1 cellular context compared by ENCODE assay signal in the genomic region with DNA sequence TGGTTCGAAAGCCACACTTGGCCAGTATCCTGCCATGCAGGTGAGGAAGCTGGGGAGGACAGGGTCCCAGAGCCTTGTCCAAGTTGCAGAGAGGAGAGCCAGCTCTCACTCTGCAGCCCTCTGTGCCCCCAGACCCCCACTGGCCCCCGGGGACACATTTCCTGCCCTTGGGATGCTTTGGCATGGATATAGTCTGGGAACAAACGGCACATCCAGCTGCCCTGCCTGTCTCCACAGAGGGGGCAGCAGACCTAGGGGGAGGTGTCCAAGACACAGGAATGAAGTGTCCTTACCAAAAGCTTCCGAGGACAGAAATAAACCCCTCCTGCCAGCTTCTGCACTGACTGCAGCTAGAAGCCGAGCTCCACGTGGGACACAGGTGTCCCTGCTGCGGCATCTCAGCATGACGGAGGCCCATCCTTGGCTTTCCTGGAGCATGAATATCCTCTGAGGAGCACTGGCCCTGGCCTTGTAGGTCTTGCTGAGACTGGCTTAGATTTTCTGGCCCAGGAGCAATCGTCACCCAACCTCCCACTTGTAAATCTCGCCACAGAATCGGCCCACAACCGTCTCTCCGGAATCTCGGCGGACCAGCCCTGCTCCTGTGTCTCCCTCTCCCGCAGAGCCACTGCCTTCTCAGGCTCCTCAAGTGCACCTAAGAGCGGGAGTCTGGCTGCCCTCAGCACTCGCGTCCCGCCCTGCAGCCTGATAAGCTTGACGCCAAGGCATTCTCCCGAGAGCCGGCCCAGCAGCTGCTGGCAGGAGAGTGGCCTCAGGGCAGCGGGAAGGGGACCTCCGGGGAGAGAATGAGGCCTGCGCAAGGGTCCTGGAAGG.
TF ChIP-seq lines count a peak whose summit lies in the region.

No MANE protein-coding gene starts in this region.

TF ChIP-seq in neural cell, 6 proteins besides CTCF, POLR2A, EP300 and RAD21 (continued from another document):
- TF ChIP-seq, protein P1, sequence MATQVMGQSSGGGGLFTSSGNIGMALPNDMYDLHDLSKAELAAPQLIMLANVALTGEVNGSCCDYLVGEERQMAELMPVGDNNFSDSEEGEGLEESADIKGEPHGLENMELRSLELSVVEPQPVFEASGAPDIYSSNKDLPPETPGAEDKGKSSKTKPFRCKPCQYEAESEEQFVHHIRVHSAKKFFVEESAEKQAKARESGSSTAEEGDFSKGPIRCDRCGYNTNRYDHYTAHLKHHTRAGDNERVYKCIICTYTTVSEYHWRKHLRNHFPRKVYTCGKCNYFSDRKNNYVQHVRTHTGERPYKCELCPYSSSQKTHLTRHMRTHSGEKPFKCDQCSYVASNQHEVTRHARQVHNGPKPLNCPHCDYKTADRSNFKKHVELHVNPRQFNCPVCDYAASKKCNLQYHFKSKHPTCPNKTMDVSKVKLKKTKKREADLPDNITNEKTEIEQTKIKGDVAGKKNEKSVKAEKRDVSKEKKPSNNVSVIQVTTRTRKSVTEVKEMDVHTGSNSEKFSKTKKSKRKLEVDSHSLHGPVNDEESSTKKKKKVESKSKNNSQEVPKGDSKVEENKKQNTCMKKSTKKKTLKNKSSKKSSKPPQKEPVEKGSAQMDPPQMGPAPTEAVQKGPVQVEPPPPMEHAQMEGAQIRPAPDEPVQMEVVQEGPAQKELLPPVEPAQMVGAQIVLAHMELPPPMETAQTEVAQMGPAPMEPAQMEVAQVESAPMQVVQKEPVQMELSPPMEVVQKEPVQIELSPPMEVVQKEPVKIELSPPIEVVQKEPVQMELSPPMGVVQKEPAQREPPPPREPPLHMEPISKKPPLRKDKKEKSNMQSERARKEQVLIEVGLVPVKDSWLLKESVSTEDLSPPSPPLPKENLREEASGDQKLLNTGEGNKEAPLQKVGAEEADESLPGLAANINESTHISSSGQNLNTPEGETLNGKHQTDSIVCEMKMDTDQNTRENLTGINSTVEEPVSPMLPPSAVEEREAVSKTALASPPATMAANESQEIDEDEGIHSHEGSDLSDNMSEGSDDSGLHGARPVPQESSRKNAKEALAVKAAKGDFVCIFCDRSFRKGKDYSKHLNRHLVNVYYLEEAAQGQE (IDR thresholded peaks at IDR 0.05; ENCODE audit: borderline replicate concordance): no peak
- TF ChIP-seq EZH2 (IDR thresholded peaks at IDR 0.05; ENCODE audit: borderline replicate concordance, insufficient read depth, low read length, poor library complexity, severe bottlenecking): no peak
- TF ChIP-seq SMC3 (conservative IDR thresholded peaks at IDR 0.05; ENCODE audit: poor library complexity): no peak
- no peak for TF ChIP-seq POLR2AphosphoS5 (IDR thresholded peaks at IDR 0.05)
- no peak for TF ChIP-seq TAF1 (IDR thresholded peaks at IDR 0.05; ENCODE audit: low read depth)
